ENCODE assay signal across 8 cellular contexts in the genomic region with DNA sequence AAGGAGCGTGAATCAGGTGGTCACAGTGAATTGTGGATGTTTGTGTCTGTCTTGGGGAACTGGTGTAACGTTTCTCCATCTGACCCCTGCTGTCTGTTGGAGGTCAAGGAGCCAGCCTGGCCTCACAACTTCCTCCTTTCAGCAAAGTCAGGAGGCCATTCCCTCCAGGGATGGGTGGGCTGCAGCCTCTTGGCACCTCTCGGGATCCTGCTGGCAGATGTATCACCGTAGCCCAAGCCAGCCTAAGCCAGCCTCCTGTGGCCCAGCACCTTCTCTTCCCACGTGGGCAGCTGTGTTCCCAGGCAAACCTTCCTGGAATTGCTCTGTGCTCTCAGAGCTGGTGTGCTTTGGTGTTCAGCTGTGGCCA. TPM values are rescaled to one million over a fixed set of nuclear protein-coding genes. Genes with fewer than 3 reads are reported as not detected.
DNase-seq lines count a peak whose midpoint lies in the region; TF ChIP-seq lines count a peak whose summit lies in the region.
"Had no signal": no experiment of that assay in that cellular context is flagged by ENCODE, and none has a peak within 500 bp of the region (broad histone marks: within the 10 kb centered on the region; RNA-seq: fewer than 3 reads in every experiment).

No MANE protein-coding gene starts in this region.

- peaks cover 2% of the 10 kb centered on the region for H3K36me3 Mint-ChIP-seq in activated T-helper 1 cell treated with anti-CD3 and anti-CD28 coated beads, Interleukin-12 subunit alpha, Interleukin-12 subunit beta, Interleukin-2, Interleukin-4 antibody, amounts not matched to agents 30 ng/mL and 10 ng/mL and 1 ng/mL, durations not matched to agents 14 hours and 24 hours and 36 hours (ENCODE audit: low read depth)
- H3K36me3 Mint-ChIP-seq in nephron (ENCODE audit: low read depth) = peaks cover 7% of the 10 kb centered on the region
- peaks cover 22% of the 10 kb centered on the region for H3K36me3 Mint-ChIP-seq in activated CD4-positive, alpha-beta T cell treated with anti-CD3 and anti-CD28 coated beads, Interleukin-2, amount 10 ng/mL, durations not matched to agents 7 days and 5 days (ENCODE audit: low read depth)

- TF ChIP-seq EP300 in esophagus muscularis mucosa (IDR thresholded peaks at IDR 0.05) = no peak

- peaks cover 6% of the 10 kb centered on the region for H3K9me3 Mint-ChIP-seq in activated T-helper 1 cell treated with anti-CD3 and anti-CD28 coated beads, Interleukin-12 subunit alpha, Interleukin-12 subunit beta, Interleukin-2, Interleukin-4 antibody, amounts not matched to agents 30 ng/mL and 10 ng/mL and 1 ng/mL, durations not matched to agents 14 hours and 24 hours and 36 hours
- no peaks in the 10 kb centered on the region for H3K9me3 Mint-ChIP-seq in nephron
- H3K9me3 Mint-ChIP-seq in activated CD4-positive, alpha-beta T cell treated with anti-CD3 and anti-CD28 coated beads, Interleukin-2, amount 10 ng/mL, durations not matched to agents 7 days and 5 days = peaks cover 5% of the 10 kb centered on the region

- TF ChIP-seq CTCF in HL-60 (IDR thresholded peaks at IDR 0.05; ENCODE audit: insufficient read depth, low read length) (no peak), nephron (IDR thresholded peaks at IDR 0.05; ENCODE audit: unreplicated experiment in 3 of 3) (no peak), esophagus muscularis mucosa (IDR thresholded peaks at IDR 0.05) (no peak)

- peaks cover 48% of the 10 kb centered on the region for H3K4me1 Mint-ChIP-seq in activated T-helper 1 cell treated with anti-CD3 and anti-CD28 coated beads, Interleukin-12 subunit alpha, Interleukin-12 subunit beta, Interleukin-2, Interleukin-4 antibody, amounts not matched to agents 30 ng/mL and 10 ng/mL and 1 ng/mL, durations not matched to agents 14 hours and 24 hours and 36 hours (ENCODE audit: low read depth)
- H3K4me1 Mint-ChIP-seq in nephron = peaks cover 47% of the 10 kb centered on the region
- peaks cover 62% of the 10 kb centered on the region for H3K4me1 Mint-ChIP-seq in activated CD4-positive, alpha-beta T cell treated with anti-CD3 and anti-CD28 coated beads, Interleukin-2, amount 10 ng/mL, durations not matched to agents 7 days and 5 days

- WGBS in esophagus muscularis mucosa = 68% methylated on average over 4 of the region's 5 CpGs

- peak overlapping the region; percentile 95 for H3K27ac Mint-ChIP-seq in activated T-helper 1 cell treated with anti-CD3 and anti-CD28 coated beads, Interleukin-12 subunit alpha, Interleukin-12 subunit beta, Interleukin-2, Interleukin-4 antibody, amounts not matched to agents 30 ng/mL and 10 ng/mL and 1 ng/mL, durations not matched to agents 14 hours and 24 hours and 36 hours
- peak overlapping the region in 2 of 3 experiments; percentile 5 to 45 for H3K27ac Mint-ChIP-seq in nephron
- no peak overlapping the region for H3K27ac Mint-ChIP-seq in activated CD4-positive, alpha-beta T cell treated with anti-CD3 and anti-CD28 coated beads, Interleukin-2, amount 10 ng/mL, durations not matched to agents 7 days and 5 days

- H3K4me3 Mint-ChIP-seq in activated T-helper 1 cell treated with anti-CD3 and anti-CD28 coated beads, Interleukin-12 subunit alpha, Interleukin-12 subunit beta, Interleukin-2, Interleukin-4 antibody, amounts not matched to agents 30 ng/mL and 10 ng/mL and 1 ng/mL, durations not matched to agents 14 hours and 24 hours and 36 hours = no peak overlapping the region
- H3K4me3 Mint-ChIP-seq in nephron = no peak overlapping the region
- H3K4me3 Mint-ChIP-seq in activated CD4-positive, alpha-beta T cell treated with anti-CD3 and anti-CD28 coated beads, Interleukin-2, amount 10 ng/mL, durations not matched to agents 7 days and 5 days = no peak overlapping the region

- intact Hi-C loops in activated T-helper 1 cell treated with anti-CD3 and anti-CD28 coated beads, Interleukin-12 subunit alpha, Interleukin-12 subunit beta, Interleukin-2, Interleukin-4 antibody, amounts not matched to agents 30 ng/mL and 10 ng/mL and 1 ng/mL, durations not matched to agents 14 hours and 24 hours and 36 hours (cut with micrococcal nuclease) = loop anchor here (2.0 kb wide), 1 partner anchor 322 kb away; no protein-coding TSS in a partner anchor
- intact Hi-C loops in esophagus muscularis mucosa (cut with DNase I) = no loop called here

- H3K27ac ChIP-seq in HL-60 (replicated peaks) (peak overlapping the region; percentile 84), esophagus muscularis mucosa (replicated peaks in 1 of 4) (no peak overlapping the region)

- H3K27me3 Mint-ChIP-seq in activated T-helper 1 cell treated with anti-CD3 and anti-CD28 coated beads, Interleukin-12 subunit alpha, Interleukin-12 subunit beta, Interleukin-2, Interleukin-4 antibody, amounts not matched to agents 30 ng/mL and 10 ng/mL and 1 ng/mL, durations not matched to agents 14 hours and 24 hours and 36 hours (ENCODE audit: insufficient read depth) = no peaks in the 10 kb centered on the region
- H3K27me3 Mint-ChIP-seq in nephron (ENCODE audit: low read depth) = peaks cover 23% of the 10 kb centered on the region
- H3K27me3 Mint-ChIP-seq in activated CD4-positive, alpha-beta T cell treated with anti-CD3 and anti-CD28 coated beads, Interleukin-2, amount 10 ng/mL, durations not matched to agents 7 days and 5 days = no peaks in the 10 kb centered on the region

- no peak for TF ChIP-seq POLR2A in esophagus muscularis mucosa (IDR thresholded peaks at IDR 0.05; ENCODE audit: low read depth)

- peaks cover 0 to 5% (median 0%) of the 10 kb centered on the region in 4 donors for H3K36me3 ChIP-seq in esophagus muscularis mucosa

- POLR2A ChIA-PET in activated CD4-positive, alpha-beta T cell treated with anti-CD3 and anti-CD28 coated beads, Interleukin-2, amount 10 ng/mL, durations not matched to agents 7 days and 5 days (lab: Charles Lee) = no interaction called here

- H3K27me3 ChIP-seq in HL-60 (ENCODE audit: insufficient read depth, poor library complexity, severe bottlenecking) (no peaks in the 10 kb centered on the region), esophagus muscularis mucosa (no peaks in the 10 kb centered on the region)

- H3K4me3 ChIP-seq in HL-60 (replicated peaks; ENCODE audit: insufficient read depth, low read length) (no peak overlapping the region), esophagus muscularis mucosa (no peak overlapping the region)

- CTCF ChIA-PET in activated CD4-positive, alpha-beta T cell treated with anti-CD3 and anti-CD28 coated beads, Interleukin-2, amount 10 ng/mL, durations not matched to agents 7 days and 5 days (lab: Charles Lee) = no interaction called here

- DNase-seq in CMK (ENCODE audit: low read depth) (peak; percentile 36), HL-60 (ENCODE audit: low read depth in 1 of 2, low spot score in 1 of 2) (peak; percentile 49 to 70), esophagus muscularis mucosa (ENCODE audit: extremely low spot score) (no peak), DMS114 treated with DMSO at 0.1 percent for 48 hours (lab: John Stamatoyannopoulos, UW; ENCODE audit: unreplicated experiment) (no peak)
- no peak for DNase-seq in activated T-helper 1 cell treated with anti-CD3 and anti-CD28 coated beads, Interleukin-12 subunit alpha, Interleukin-12 subunit beta, Interleukin-2, Interleukin-4 antibody, amounts not matched to agents 30 ng/mL and 10 ng/mL and 1 ng/mL, durations not matched to agents 14 hours and 24 hours and 36 hours (ENCODE audit: low spot score)
- no peak for DNase-seq in activated CD4-positive, alpha-beta T cell treated with anti-CD3 and anti-CD28 coated beads, Interleukin-2, amount 10 ng/mL, durations not matched to agents 7 days and 5 days
- DNase-seq: T-helper 1 cell had no signal

- peaks cover 25 to 47% (median 45%) of the 10 kb centered on the region in 4 donors for H3K4me1 ChIP-seq in esophagus muscularis mucosa

- peaks cover 0 to 12% (median 0%) of the 10 kb centered on the region in 4 donors for H3K9me3 ChIP-seq in esophagus muscularis mucosa

RNA-seq across cellular contexts. Expression of a gene that starts 30.5 kb away (rescaled TPM):
- total RNA-seq in activated T-helper 1 cell treated with anti-CD3 and anti-CD28 coated beads, Interleukin-12 subunit alpha, Interleukin-12 subunit beta, Interleukin-2, Interleukin-4 antibody, amounts not matched to agents 30 ng/mL and 10 ng/mL and 1 ng/mL, durations not matched to agents 14 hours and 24 hours and 36 hours = 59.6 and 62.4 TPM in 2 replicates
- total RNA-seq in esophagus muscularis mucosa = 10 to 100 TPM; 34.5 to 54.2 (median 41.3) TPM
- total RNA-seq in activated CD4-positive, alpha-beta T cell treated with anti-CD3 and anti-CD28 coated beads, Interleukin-2, amount 10 ng/mL, durations not matched to agents 7 days and 5 days = 10 to 100 TPM; 61.6 to 63.6 TPM

Comparison
In these comparisons a context has a peak if more than half of its experiments do, and no peak if none do; other contexts are left out.
1. DNase-seq: peak in CMK (single experiment) and HL-60 (2 of 2); none in activated T-helper 1 cell treated with anti-CD3 and anti-CD28 coated beads, Interleukin-12 subunit alpha, Interleukin-12 subunit beta, Interleukin-2, Interleukin-4 antibody, amounts not matched to agents 30 ng/mL and 10 ng/mL and 1 ng/mL, durations not matched to agents 14 hours and 24 hours and 36 hours (single experiment), esophagus muscularis mucosa (single experiment), DMS114 treated with DMSO at 0.1 percent for 48 hours (single experiment) and activated CD4-positive, alpha-beta T cell treated with anti-CD3 and anti-CD28 coated beads, Interleukin-2, amount 10 ng/mL, durations not matched to agents 7 days and 5 days (single experiment).